ENCODE assay signal across 1 cellular context in the genomic region with DNA sequence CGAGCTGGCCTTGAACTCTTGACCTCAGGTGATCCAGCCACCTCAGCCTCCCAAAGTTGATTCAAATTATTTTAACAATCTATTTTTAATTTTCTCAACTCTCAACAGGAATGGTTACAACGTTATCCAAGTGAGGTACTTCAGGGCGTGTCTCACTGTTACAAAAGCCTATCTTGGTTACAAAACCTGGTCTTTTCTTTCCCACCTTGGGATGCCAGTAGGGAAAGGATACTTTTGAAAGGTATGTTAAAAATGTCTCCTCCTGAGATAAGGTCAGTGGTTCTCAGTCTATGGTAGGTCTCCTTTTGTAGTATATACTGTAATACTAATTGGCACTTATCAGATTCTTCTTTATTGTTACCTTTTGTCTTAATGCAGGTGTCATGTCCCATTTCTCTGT.
A peak's percentile ranks its signal among the peaks of the same experiment; 100 is the strongest.
TF ChIP-seq lines count a peak whose summit lies in the region.

No MANE protein-coding gene starts in this region.

TF ChIP-seq in HepG2, 621 proteins besides CTCF, POLR2A, EP300 and RAD21 (continued from another document):
- TF ChIP-seq NR2F1 (CRISPR knock-in tag; IDR thresholded peaks at IDR 0.05) (0 out of 4 replicates have a peak, but pooled peaks of 1 of the 2 experiments have one; percentile 13), POLR2AphosphoS5 (IDR thresholded peaks at IDR 0.05; ENCODE audit: low read depth, low read length) (0 out of 2 replicates have a peak, but pooled peaks have one; percentile 21), JUN (CRISPR knock-in tag; IDR thresholded peaks at IDR 0.05) (0 out of 2 replicates have a peak, but pooled peaks have one; percentile 17), EEA1 (CRISPR knock-in tag; IDR thresholded peaks at IDR 0.05; ENCODE audit: borderline replicate concordance) (no peak), ZNF788 (CRISPR knock-in tag; IDR thresholded peaks at IDR 0.05; ENCODE audit: borderline replicate concordance) (no peak), TBL1XR1 (IDR thresholded peaks at IDR 0.05; ENCODE audit: borderline replicate concordance, low read length, partially characterized antibody) (no peak), ZNF33B (CRISPR knock-in tag; IDR thresholded peaks at IDR 0.05) (no peak)
